Comparison of ENCODE assay signal across 18 cellular contexts in genomic region chr18:39945076-39945475, GRCh38.
"Had no signal": no experiment of that assay in that cellular context is flagged by ENCODE, and none has a peak within 500 bp of the region (broad histone marks: within the 10 kb centered on the region; RNA-seq: fewer than 3 reads in every experiment).

No MANE protein-coding gene starts in this region.

- H3K4me3 ChIP-seq: dorsolateral prefrontal cortex, tibial artery had no signal

- H2AFZ ChIP-seq: parathyroid adenoma had no signal

- H3K4me3 Mint-ChIP-seq: activated naive CD8-positive, alpha-beta T cell treated with anti-CD3 and anti-CD28 coated beads for 36 hours; endodermal cell; naive thymus-derived CD8-positive, alpha-beta T cell; stimulated activated effector memory CD8-positive, alpha-beta T cell treated with anti-CD3 and anti-CD28 coated beads, Interleukin-12 subunit alpha, Interleukin-12 subunit beta, amount 100 ng/mL, for 72 hours had no signal

- H3K9me3 Mint-ChIP-seq: endodermal cell had no signal

- H3K27ac Mint-ChIP-seq: activated naive CD8-positive, alpha-beta T cell treated with anti-CD3 and anti-CD28 coated beads for 36 hours; endodermal cell; naive thymus-derived CD8-positive, alpha-beta T cell; stimulated activated effector memory CD8-positive, alpha-beta T cell treated with anti-CD3 and anti-CD28 coated beads, Interleukin-12 subunit alpha, Interleukin-12 subunit beta, amount 100 ng/mL, for 72 hours had no signal

- H3K27ac ChIP-seq: dorsolateral prefrontal cortex, neutrophil, parathyroid adenoma, tibial artery had no signal

- H3K27me3 Mint-ChIP-seq: activated naive CD8-positive, alpha-beta T cell treated with anti-CD3 and anti-CD28 coated beads for 36 hours; naive thymus-derived CD8-positive, alpha-beta T cell had no signal

- DNase-seq: activated CD4-positive, alpha-beta T cell treated with anti-CD3 and anti-CD28 coated beads, Interleukin-2, amount 50 U/mL, for 1 hour; activated CD8-positive, alpha-beta memory T cell treated with anti-CD3 and anti-CD28 coated beads for 24 hours; activated naive CD8-positive, alpha-beta T cell treated with anti-CD3 and anti-CD28 coated beads for 36 hours; amygdala; dorsolateral prefrontal cortex; endodermal cell; erythroblast; kidney; left ventricle myocardium superior; mesenchymal stem cell; naive thymus-derived CD8-positive, alpha-beta T cell; T-helper 9 cell; tibial artery had no signal

- H3K9me3 ChIP-seq: neutrophil, tibial artery had no signal

- H3K9ac ChIP-seq: parathyroid adenoma had no signal

- ATAC-seq: activated CD4-positive, CD25-positive, alpha-beta regulatory T cell treated with anti-CD3 and anti-CD28 coated beads, Interleukin-2, amount 50 U/mL, for 24 hours; left ventricle myocardium superior; naive thymus-derived CD8-positive, alpha-beta T cell; stimulated activated effector memory CD8-positive, alpha-beta T cell treated with anti-CD3 and anti-CD28 coated beads, Interleukin-12 subunit alpha, Interleukin-12 subunit beta, amount 100 ng/mL, for 72 hours had no signal

- H3K79me2 ChIP-seq: parathyroid adenoma had no signal

- H3K4me1 Mint-ChIP-seq: activated naive CD8-positive, alpha-beta T cell treated with anti-CD3 and anti-CD28 coated beads for 36 hours; stimulated activated effector memory CD8-positive, alpha-beta T cell treated with anti-CD3 and anti-CD28 coated beads, Interleukin-12 subunit alpha, Interleukin-12 subunit beta, amount 100 ng/mL, for 72 hours had no signal

- H3K27me3 ChIP-seq: dorsolateral prefrontal cortex, neutrophil, tibial artery had no signal

- H3K36me3 ChIP-seq: neutrophil, tibial artery had no signal

- FAIRE-seq: kidney, urothelium cell line had no signal

- H3K4me1 ChIP-seq: parathyroid adenoma, tibial artery had no signal

- H3K36me3 Mint-ChIP-seq: activated naive CD8-positive, alpha-beta T cell treated with anti-CD3 and anti-CD28 coated beads for 36 hours; naive thymus-derived CD8-positive, alpha-beta T cell; stimulated activated effector memory CD8-positive, alpha-beta T cell treated with anti-CD3 and anti-CD28 coated beads, Interleukin-12 subunit alpha, Interleukin-12 subunit beta, amount 100 ng/mL, for 72 hours had no signal
